ENCODE assay signal across 27 cellular contexts in genomic region chr3:183582161-183582560, GRCh38. TPM values are rescaled to one million over a fixed set of nuclear protein-coding genes. Genes with fewer than 3 reads are reported as not detected.
A peak's percentile ranks its signal among the peaks of the same experiment; 100 is the strongest.
DNase-seq lines count a peak whose midpoint lies in the region; ATAC-seq and TF ChIP-seq lines count a peak whose summit lies in the region.
"Had no signal": no experiment of that assay in that cellular context is flagged by ENCODE, and none has a peak within 500 bp of the region (broad histone marks: within the 10 kb centered on the region; RNA-seq: fewer than 3 reads in every experiment).

No MANE protein-coding gene starts in this region.

- POLR2A ChIA-PET in activated CD4-positive, alpha-beta memory T cell treated with anti-CD3 and anti-CD28 coated beads, Interleukin-2, amount 10 ng/mL, durations not matched to agents 7 days and 5 days (lab: Charles Lee), result no interaction called here
- POLR2A ChIA-PET in activated CD4-positive, alpha-beta memory T cell treated with anti-CD3 and anti-CD28 coated beads for 36 hours (lab: Charles Lee), result no interaction called here

- no peak overlapping the region for H3K4me2 ChIP-seq in GM23338
- H3K4me2 ChIP-seq: PC-9 had no signal

- H3K9me3 ChIP-seq in T-helper 17 cell (ENCODE audit: control insufficient read depth, low read length, poor library complexity, severe bottlenecking), result no peaks in the 10 kb centered on the region
- H3K9me3 ChIP-seq: BE2C had no signal

- peaks cover 13% of the 10 kb centered on the region for H3K27me3 Mint-ChIP-seq in activated CD4-positive, alpha-beta memory T cell treated with anti-CD3 and anti-CD28 coated beads, Interleukin-2, amount 10 ng/mL, durations not matched to agents 7 days and 5 days
- no peaks in the 10 kb centered on the region for H3K27me3 Mint-ChIP-seq in activated CD4-positive, alpha-beta memory T cell treated with anti-CD3 and anti-CD28 coated beads for 36 hours
- H3K27me3 Mint-ChIP-seq in T-helper 17 cell (no peaks in the 10 kb centered on the region), GM23338 (ENCODE audit: insufficient read depth, low read depth, poor library complexity) (peaks cover 4% of the 10 kb centered on the region)

- CTCF ChIA-PET in activated CD4-positive, alpha-beta memory T cell treated with anti-CD3 and anti-CD28 coated beads, Interleukin-2, amount 10 ng/mL, durations not matched to agents 7 days and 5 days (lab: Charles Lee), result no interaction called here
- CTCF ChIA-PET in activated CD4-positive, alpha-beta memory T cell treated with anti-CD3 and anti-CD28 coated beads for 36 hours (lab: Charles Lee), result interaction anchor here (1.3 kb wide), 2 partner anchors 13 to 185 kb away, joined by 3 to 4 read pairs; no protein-coding TSS in a partner anchor

- peaks cover 43% of the 10 kb centered on the region for H3K4me1 Mint-ChIP-seq in activated CD4-positive, alpha-beta memory T cell treated with anti-CD3 and anti-CD28 coated beads, Interleukin-2, amount 10 ng/mL, durations not matched to agents 7 days and 5 days
- peaks cover 24% of the 10 kb centered on the region for H3K4me1 Mint-ChIP-seq in activated CD4-positive, alpha-beta memory T cell treated with anti-CD3 and anti-CD28 coated beads for 36 hours (ENCODE audit: low read depth)
- H3K4me1 Mint-ChIP-seq in T-helper 17 cell, result peaks cover 35% of the 10 kb centered on the region
- H3K4me1 Mint-ChIP-seq in GM23338, result peaks cover 23% of the 10 kb centered on the region

- no peak for DNase-seq in activated CD4-positive, alpha-beta memory T cell treated with anti-CD3 and anti-CD28 coated beads, Interleukin-2, amount 10 ng/mL, durations not matched to agents 7 days and 5 days
- DNase-seq in activated CD4-positive, alpha-beta memory T cell treated with anti-CD3 and anti-CD28 coated beads for 36 hours, result no peak
- DNase-seq in T-helper 17 cell (no peak), DMS79 (lab: John Stamatoyannopoulos, UW) (no peak), GM23338 (ENCODE audit: low spot score) (no peak)
- DNase-seq: 8988T; ACHN; BE2C; CD8-positive, alpha-beta memory T cell; DMS 273 treated with DMSO at 0.1 percent for 48 hours; DMS79 treated with DMSO at 0.1 percent for 48 hours; MV-4-11; NCI-H1105; NCI-H1436 treated with DMSO at 0.1 percent for 48 hours; NCI-H1930; NCI-H2107; NCI-H524; NCI-H748 treated with DMSO at 0.1 percent for 48 hours; PC-9 had no signal

- H3K36me3 Mint-ChIP-seq in activated CD4-positive, alpha-beta memory T cell treated with anti-CD3 and anti-CD28 coated beads, Interleukin-2, amount 10 ng/mL, durations not matched to agents 7 days and 5 days (ENCODE audit: low read depth), result peaks cover under 1% of the 10 kb centered on the region
- no peaks in the 10 kb centered on the region for H3K36me3 Mint-ChIP-seq in activated CD4-positive, alpha-beta memory T cell treated with anti-CD3 and anti-CD28 coated beads for 36 hours
- H3K36me3 Mint-ChIP-seq in T-helper 17 cell (ENCODE audit: low read depth), result peaks cover 2% of the 10 kb centered on the region
- no peaks in the 10 kb centered on the region for H3K36me3 Mint-ChIP-seq in GM23338 (ENCODE audit: low read depth)
- H3K36me3 Mint-ChIP-seq: CD14-positive monocyte; CD8-positive, alpha-beta memory T cell had no signal

- H3K27ac ChIP-seq in layer of hippocampus (ENCODE audit: low read depth, low read length) (peak overlapping the region; percentile 65), temporal lobe (ENCODE audit: low read depth, low read length) (peak overlapping the region; percentile 75), GM23338 (ENCODE audit: low read depth) (no peak overlapping the region)
- H3K27ac ChIP-seq: HL-60, PC-9 had no signal

- ATAC-seq in T-helper 17 cell, result no peak
- no peak for ATAC-seq in GM23338
- ATAC-seq: Right ventricle myocardium inferior had no signal

- H3F3A ChIP-seq in GM23338 (replicated peaks; ENCODE audit: low read depth), result no peaks in the 10 kb centered on the region

- H3K4me3 ChIP-seq in GM23338, result no peak overlapping the region
- H3K4me3 ChIP-seq: PC-9 had no signal

- H3K79me2 ChIP-seq in GM23338 (replicated peaks; ENCODE audit: insufficient read depth), result no peaks in the 10 kb centered on the region

- no peaks in the 10 kb centered on the region for H4K20me1 ChIP-seq in GM23338 (replicated peaks; ENCODE audit: insufficient read depth)

- no peaks in the 10 kb centered on the region for H3K9me2 ChIP-seq in GM23338 (ENCODE audit: insufficient read depth)

- H3K4me1 ChIP-seq in GM23338 (ENCODE audit: insufficient read depth), result peaks cover 4% of the 10 kb centered on the region; the same call in 1 of the 2 replicates

- no peaks in the 10 kb centered on the region for H3K9me3 Mint-ChIP-seq in activated CD4-positive, alpha-beta memory T cell treated with anti-CD3 and anti-CD28 coated beads, Interleukin-2, amount 10 ng/mL, durations not matched to agents 7 days and 5 days
- H3K9me3 Mint-ChIP-seq in activated CD4-positive, alpha-beta memory T cell treated with anti-CD3 and anti-CD28 coated beads for 36 hours, result no peaks in the 10 kb centered on the region
- H3K9me3 Mint-ChIP-seq in GM23338, result no peaks in the 10 kb centered on the region
- H3K9me3 Mint-ChIP-seq: CD8-positive, alpha-beta memory T cell had no signal

- intact Hi-C loops in activated CD4-positive, alpha-beta memory T cell treated with anti-CD3 and anti-CD28 coated beads for 36 hours (cut with micrococcal nuclease), result no loop called here

- peak overlapping the region; percentile 27 for H3K27ac Mint-ChIP-seq in activated CD4-positive, alpha-beta memory T cell treated with anti-CD3 and anti-CD28 coated beads, Interleukin-2, amount 10 ng/mL, durations not matched to agents 7 days and 5 days
- H3K27ac Mint-ChIP-seq in activated CD4-positive, alpha-beta memory T cell treated with anti-CD3 and anti-CD28 coated beads for 36 hours, result no peak overlapping the region
- H3K27ac Mint-ChIP-seq in T-helper 17 cell (peak overlapping the region; percentile 32), GM23338 (no peak overlapping the region)

- H2AFZ ChIP-seq in GM23338, result no peak overlapping the region
- H2AFZ ChIP-seq: PC-9 had no signal

- H3K27me3 ChIP-seq in layer of hippocampus (ENCODE audit: control insufficient read depth, insufficient read depth, low read length) (no peaks in the 10 kb centered on the region), GM23338 (ENCODE audit: insufficient read depth) (no peaks in the 10 kb centered on the region)
- H3K27me3 ChIP-seq: BE2C had no signal

- H3K4me3 Mint-ChIP-seq in activated CD4-positive, alpha-beta memory T cell treated with anti-CD3 and anti-CD28 coated beads, Interleukin-2, amount 10 ng/mL, durations not matched to agents 7 days and 5 days, result no peak overlapping the region
- no peak overlapping the region for H3K4me3 Mint-ChIP-seq in activated CD4-positive, alpha-beta memory T cell treated with anti-CD3 and anti-CD28 coated beads for 36 hours
- H3K4me3 Mint-ChIP-seq in T-helper 17 cell, result no peak overlapping the region
- no peak overlapping the region for H3K4me3 Mint-ChIP-seq in GM23338
- H3K4me3 Mint-ChIP-seq: CD14-positive monocyte had no signal

- no peaks in the 10 kb centered on the region for H3K36me3 ChIP-seq in GM23338 (ENCODE audit: insufficient read depth)
- H3K36me3 ChIP-seq: BE2C had no signal

- TF ChIP-seq CTCF in GM23338 (conservative IDR thresholded peaks at IDR 0.05; ENCODE audit: low read depth in 2 of 2), result no peak

TF ChIP-seq in GM23338, 12 proteins besides CTCF, POLR2A, EP300 and RAD21:
- TF ChIP-seq NANOG (IDR thresholded peaks at IDR 0.05; ENCODE audit: borderline replicate concordance) (no peak), POLR2AphosphoS5 (IDR thresholded peaks at IDR 0.05; ENCODE audit: low read depth) (no peak), CREB1 (CRISPR knock-in tag; IDR thresholded peaks at IDR 0.05; ENCODE audit: low read depth) (no peak)

RNA-seq across cellular contexts. Expression of gene KLHL6, which starts 26.7 kb away (rescaled TPM):
- 10 to 100 TPM; 47.1 to 48.6 TPM for total RNA-seq in activated CD4-positive, alpha-beta memory T cell treated with anti-CD3 and anti-CD28 coated beads, Interleukin-2, amount 10 ng/mL, durations not matched to agents 7 days and 5 days
- total RNA-seq in activated CD4-positive, alpha-beta memory T cell treated with anti-CD3 and anti-CD28 coated beads for 36 hours, result 10 to 100 TPM; 63.5 to 65.2 TPM
- total RNA-seq in T-helper 17 cell (10 to 100 TPM; 29.3 to 35.7 TPM), temporal lobe (0.49 TPM)
- total RNA-seq in GM23338 (2014; rRNA removed; shearing (Covaris generic)), result 0.12 TPM in 1 of 2 replicates, not detected in the other
- 0.05 TPM in 1 of 2 replicates, not detected in the other for polyA plus RNA-seq in GM23338 (2016; fragmentation: Nextera tagmentation; extraction: Ambion mirVana)
- total RNA-seq: LHCN-M2, MCF 10A, RPMI7951 had no signal

RNA-seq across cellular contexts. Expression of gene KLHL24, which starts 53.3 kb away (rescaled TPM):
- total RNA-seq in activated CD4-positive, alpha-beta memory T cell treated with anti-CD3 and anti-CD28 coated beads, Interleukin-2, amount 10 ng/mL, durations not matched to agents 7 days and 5 days, result 10 to 100 TPM; 28.9 to 31.2 TPM
- 10 to 100 TPM; 15.6 to 19.5 TPM for total RNA-seq in activated CD4-positive, alpha-beta memory T cell treated with anti-CD3 and anti-CD28 coated beads for 36 hours
- 100 to 1,000 TPM; 120 to 143 TPM for total RNA-seq in T-helper 17 cell
- 156 TPM for total RNA-seq in temporal lobe
- total RNA-seq in GM23338 (2014; rRNA removed; shearing (Covaris generic)), result 31.8 and 51.0 TPM in 2 replicates
- polyA plus RNA-seq in GM23338 (2016; fragmentation: Nextera tagmentation; extraction: Ambion mirVana), result 5.9 and 8.2 TPM in 2 replicates

Comparison
In these comparisons a context has a peak if more than half of its experiments do, and no peak if none do; other contexts are left out.
1. H3K27ac Mint-ChIP-seq: peak in activated CD4-positive, alpha-beta memory T cell treated with anti-CD3 and anti-CD28 coated beads, Interleukin-2, amount 10 ng/mL, durations not matched to agents 7 days and 5 days (single experiment) and T-helper 17 cell (single experiment); none in activated CD4-positive, alpha-beta memory T cell treated with anti-CD3 and anti-CD28 coated beads for 36 hours (single experiment) and GM23338 (single experiment).
2. RNA of gene KLHL6, which starts 26.7 kb away (total RNA-seq): 63.5 to 65.2 TPM in activated CD4-positive, alpha-beta memory T cell treated with anti-CD3 and anti-CD28 coated beads for 36 hours, 47.1 to 48.6 TPM in activated CD4-positive, alpha-beta memory T cell treated with anti-CD3 and anti-CD28 coated beads, Interleukin-2, amount 10 ng/mL, durations not matched to agents 7 days and 5 days and 29.3 to 35.7 TPM in T-helper 17 cell; 0.49 TPM in temporal lobe (single experiment) and 0.12 TPM in GM23338; every median in the first group is over 10 times any median in the second.